ENCODE assay signal across 1 cellular context in genomic region chr10:98425511-98426352, GRCh38.
TF ChIP-seq lines count a peak whose summit lies in the region.

No MANE protein-coding gene starts in this region.

TF ChIP-seq in HepG2, 621 proteins besides CTCF, POLR2A, EP300 and RAD21:
- TF ChIP-seq, protein P1, sequence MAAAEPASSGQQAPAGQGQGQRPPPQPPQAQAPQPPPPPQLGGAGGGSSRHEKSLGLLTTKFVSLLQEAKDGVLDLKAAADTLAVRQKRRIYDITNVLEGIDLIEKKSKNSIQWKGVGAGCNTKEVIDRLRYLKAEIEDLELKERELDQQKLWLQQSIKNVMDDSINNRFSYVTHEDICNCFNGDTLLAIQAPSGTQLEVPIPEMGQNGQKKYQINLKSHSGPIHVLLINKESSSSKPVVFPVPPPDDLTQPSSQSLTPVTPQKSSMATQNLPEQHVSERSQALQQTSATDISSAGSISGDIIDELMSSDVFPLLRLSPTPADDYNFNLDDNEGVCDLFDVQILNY (CRISPR knock-in tag; conservative IDR thresholded peaks at IDR 0.05): no peak
- TF ChIP-seq NFE2L1 (CRISPR knock-in tag; IDR thresholded peaks at IDR 0.05; ENCODE audit: borderline replicate concordance) (no peak), STAG1 (CRISPR knock-in tag; IDR thresholded peaks at IDR 0.05) (peak; percentile 55), CBX1 (IDR thresholded peaks at IDR 0.05; ENCODE audit: low read depth) (peak; percentile 25), SRSF4 (IDR thresholded peaks at IDR 0.05; ENCODE audit: low read depth, low read length, poor library complexity, severe bottlenecking) (no peak), PRDM4 (CRISPR knock-in tag; IDR thresholded peaks at IDR 0.05; ENCODE audit: borderline replicate concordance) (no peak), NBN (conservative IDR thresholded peaks at IDR 0.05) (no peak), HOXA9 (CRISPR knock-in tag; IDR thresholded peaks at IDR 0.05; ENCODE audit: borderline replicate concordance) (no peak), AGO2 (optimal IDR thresholded peaks at IDR 0.05; ENCODE audit: low read depth, low read length) (peak; percentile 60), KMT2A (CRISPR knock-in tag; IDR thresholded peaks at IDR 0.05) (no peak), CCAR2 (optimal IDR thresholded peaks at IDR 0.05; ENCODE audit: low read depth, low read length) (no peak), XRCC5 (optimal IDR thresholded peaks at IDR 0.05; ENCODE audit: low read length) (peak; percentile 50), ZMYM4 (CRISPR knock-in tag; IDR thresholded peaks at IDR 0.05) (0 out of 2 replicates have a peak, but pooled peaks have one; percentile 13), HNRNPL (IDR thresholded peaks at IDR 0.05; ENCODE audit: low read depth, low read length) (peak; percentile 84), SNAPC5 (CRISPR knock-in tag; IDR thresholded peaks at IDR 0.05; ENCODE audit: borderline replicate concordance) (no peak), SMC3 (IDR thresholded peaks at IDR 0.05; ENCODE audit: low read length) (peak; percentile 18; the same call in 1 of the 2 replicates), RBM22 (optimal IDR thresholded peaks at IDR 0.05; ENCODE audit: low read length) (peak; percentile 38), ZNF883 (CRISPR knock-in tag; IDR thresholded peaks at IDR 0.05; ENCODE audit: not compliant biosample characterization) (peak; percentile 23)
- TF ChIP-seq, protein P2, sequence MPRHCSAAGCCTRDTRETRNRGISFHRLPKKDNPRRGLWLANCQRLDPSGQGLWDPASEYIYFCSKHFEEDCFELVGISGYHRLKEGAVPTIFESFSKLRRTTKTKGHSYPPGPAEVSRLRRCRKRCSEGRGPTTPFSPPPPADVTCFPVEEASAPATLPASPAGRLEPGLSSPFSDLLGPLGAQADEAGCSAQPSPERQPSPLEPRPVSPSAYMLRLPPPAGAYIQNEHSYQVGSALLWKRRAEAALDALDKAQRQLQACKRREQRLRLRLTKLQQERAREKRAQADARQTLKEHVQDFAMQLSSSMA (CRISPR knock-in tag; IDR thresholded peaks at IDR 0.05): no peak
- TF ChIP-seq, protein P3, sequence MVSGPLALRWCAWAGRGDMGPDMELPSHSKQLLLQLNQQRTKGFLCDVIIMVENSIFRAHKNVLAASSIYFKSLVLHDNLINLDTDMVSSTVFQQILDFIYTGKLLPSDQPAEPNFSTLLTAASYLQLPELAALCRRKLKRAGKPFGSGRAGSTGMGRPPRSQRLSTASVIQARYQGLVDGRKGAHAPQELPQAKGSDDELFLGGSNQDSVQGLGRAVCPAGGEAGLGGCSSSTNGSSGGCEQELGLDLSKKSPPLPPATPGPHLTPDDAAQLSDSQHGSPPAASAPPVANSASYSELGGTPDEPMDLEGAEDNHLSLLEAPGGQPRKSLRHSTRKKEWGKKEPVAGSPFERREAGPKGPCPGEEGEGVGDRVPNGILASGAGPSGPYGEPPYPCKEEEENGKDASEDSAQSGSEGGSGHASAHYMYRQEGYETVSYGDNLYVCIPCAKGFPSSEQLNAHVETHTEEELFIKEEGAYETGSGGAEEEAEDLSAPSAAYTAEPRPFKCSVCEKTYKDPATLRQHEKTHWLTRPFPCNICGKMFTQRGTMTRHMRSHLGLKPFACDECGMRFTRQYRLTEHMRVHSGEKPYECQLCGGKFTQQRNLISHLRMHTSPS (CRISPR knock-in tag; IDR thresholded peaks at IDR 0.05; ENCODE audit: low read depth): 0 out of 2 replicates have a peak, but pooled peaks have one; percentile 28
